8 cellular contexts compared by ENCODE assay signal in the genomic region with DNA sequence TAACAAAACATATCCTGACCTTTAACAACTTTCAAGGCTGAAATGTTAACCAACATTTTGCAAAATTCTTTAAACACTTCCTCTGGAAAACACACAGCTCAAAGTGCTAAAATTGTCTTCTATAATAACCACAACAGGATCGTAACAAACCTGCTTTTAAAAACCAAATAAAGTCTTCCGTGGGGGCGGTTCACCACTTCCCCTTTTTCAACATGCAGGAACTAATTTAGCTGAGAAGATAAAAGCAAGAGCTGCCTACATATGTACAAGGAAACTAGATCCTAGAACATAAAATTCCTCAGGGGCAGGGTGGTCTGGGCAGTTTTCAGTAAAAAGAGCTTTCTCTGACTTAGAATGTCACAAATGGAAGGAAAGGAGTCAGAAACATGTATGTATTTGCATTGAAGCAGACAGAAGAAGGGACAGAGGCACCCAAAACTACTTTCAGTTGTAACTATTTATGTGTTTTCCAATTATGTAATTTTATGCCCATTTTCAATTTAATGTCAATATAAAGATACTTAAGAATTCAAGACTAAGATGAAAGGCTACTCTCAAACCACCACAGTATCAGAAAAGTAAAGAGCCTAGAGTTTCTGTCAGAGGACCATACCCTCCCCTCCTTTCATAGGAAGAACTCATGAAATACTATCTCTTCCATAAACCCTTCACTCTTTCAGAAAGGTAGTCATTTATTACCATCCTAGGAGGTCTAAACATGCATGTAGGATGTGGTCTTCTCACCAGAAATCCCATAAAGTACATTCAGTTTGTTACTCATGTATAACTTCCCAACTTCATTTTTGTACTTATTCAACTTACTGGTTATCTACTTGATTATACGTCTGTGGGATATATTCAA.
DNase-seq lines count a peak whose midpoint lies in the region; ATAC-seq and TF ChIP-seq lines count a peak whose summit lies in the region.

No MANE protein-coding gene starts in this region.

- no peaks in the 10 kb centered on the region for H3K27me3 ChIP-seq in right lobe of liver

- peaks cover 29% of the 10 kb centered on the region for H3K4me1 Mint-ChIP-seq in T-helper 17 cell

- H3K36me3 ChIP-seq in right lobe of liver = no peaks in the 10 kb centered on the region

- intact Hi-C loops in right lobe of liver (cut with DNase I) = no loop called here
- intact Hi-C loops in posterior cingulate gyrus (cut with DNase I) = no loop called here

- H3K36me3 Mint-ChIP-seq in T-helper 17 cell (ENCODE audit: low read depth) = no peaks in the 10 kb centered on the region

- no peaks in the 10 kb centered on the region for H3K27me3 Mint-ChIP-seq in T-helper 17 cell

- 31% methylated on average over 4 of the region's 4 CpGs for WGBS in right lobe of liver (ENCODE audit: insufficient coverage, low coverage, low lambda C conversion rate, missing lambda C conversion rate)

- no peak overlapping the region for H3K4me3 ChIP-seq in right lobe of liver

- H3K27ac ChIP-seq in right lobe of liver = no peak overlapping the region

- peak overlapping the region; percentile 79 for H3K27ac Mint-ChIP-seq in T-helper 17 cell

- TF ChIP-seq POLR2A in right lobe of liver (IDR thresholded peaks at IDR 0.05) = no peak

- no peaks in the 10 kb centered on the region for H3K4me1 ChIP-seq in right lobe of liver

- H3K4me3 Mint-ChIP-seq in T-helper 17 cell = peak overlapping the region; percentile 82

- TF ChIP-seq CTCF in right lobe of liver (IDR thresholded peaks at IDR 0.05) = no peak

- no peaks in the 10 kb centered on the region for H3K9me3 ChIP-seq in T-helper 17 cell (ENCODE audit: control insufficient read depth, low read length, poor library complexity, severe bottlenecking)
- H3K9me3 ChIP-seq in right lobe of liver = no peaks in the 10 kb centered on the region

- ATAC-seq in HG03103 (IDR thresholded peaks at IDR 0.05; ENCODE audit: low read depth, unreplicated experiment) (peak; percentile 89), T-helper 17 cell (peak; percentile 72), right lobe of liver (peak in 3 of 4 donors; percentile 40 to 63 (median 41))

- DNase-seq in CD1c-positive myeloid dendritic cell (ENCODE audit: extremely low spot score) = peak; percentile 87
- DNase-seq in GM19238 (ENCODE audit: insufficient read length, low spot score) = peak; percentile 23
- DNase-seq in T-helper 17 cell = no peak
- DNase-seq in right lobe of liver = no peak
- no peak for DNase-seq in posterior cingulate gyrus
- no peak for DNase-seq in NCI-H446 treated with DMSO at 0.1 percent for 48 hours (lab: John Stamatoyannopoulos, UW)
- no peak for DNase-seq in SW 1271 (lab: John Stamatoyannopoulos, UW)

Comparison
In these comparisons a context has a peak if more than half of its experiments do, and no peak if none do; other contexts are left out.
1. DNase-seq: peak in CD1c-positive myeloid dendritic cell (single experiment) and GM19238 (single experiment); none in T-helper 17 cell (0 of 3), right lobe of liver (0 of 3), posterior cingulate gyrus (0 of 10), NCI-H446 treated with DMSO at 0.1 percent for 48 hours (single experiment) and SW 1271 (0 of 2).
2. Peak in every context shown above with its lines, with median percentiles within 50 percentile points of each other: ATAC-seq.